In the genomic region with DNA sequence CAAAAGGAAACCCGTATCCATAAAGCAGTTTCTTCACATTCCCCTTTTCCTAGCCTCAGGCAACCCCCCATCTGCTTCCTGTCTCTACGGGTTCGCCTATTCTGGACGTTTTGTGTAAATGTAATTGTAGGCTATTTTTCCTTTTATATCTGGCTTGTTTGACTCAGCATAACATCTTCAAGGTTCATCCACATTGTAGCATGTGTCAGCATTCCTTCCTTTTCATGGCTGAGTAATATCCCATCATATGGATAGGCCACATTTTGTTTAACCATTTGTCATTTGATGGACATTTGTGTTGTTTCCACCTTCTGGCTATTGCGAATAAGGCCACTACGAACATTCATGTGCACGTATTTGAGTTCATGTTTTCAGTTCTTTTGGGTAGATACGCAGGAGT, we compare ENCODE assay signal across 31 cellular contexts. TPM values are rescaled to one million over a fixed set of nuclear protein-coding genes. Genes with fewer than 3 reads are reported as not detected.
"Had no signal": no experiment of that assay in that cellular context is flagged by ENCODE, and none has a peak within 500 bp of the region (broad histone marks: within the 10 kb centered on the region; RNA-seq: fewer than 3 reads in every experiment).

No MANE protein-coding gene starts in this region.

- H3K36me3 ChIP-seq: adrenal gland, cardiac muscle cell, colonic mucosa, esophagus squamous epithelium, gastroesophageal sphincter, heart right ventricle had no signal

- H3K27me3 ChIP-seq: adrenal gland, body of pancreas, cardiac muscle cell, colonic mucosa had no signal

- H3K9me3 ChIP-seq: adrenal gland, body of pancreas, colonic mucosa, esophagus squamous epithelium, heart right ventricle had no signal

- DNase-seq: activated CD4-positive, alpha-beta T cell treated with anti-CD3 and anti-CD28 coated beads for 1 hour; activated CD4-positive, alpha-beta T cell treated with anti-CD3 and anti-CD28 coated beads for 4 hours; activated CD4-positive, alpha-beta T cell treated with anti-CD3 and anti-CD28 coated beads, Interleukin-2, amount 10 ng/mL, durations not matched to agents 7 days and 5 days; activated CD4-positive, alpha-beta T cell treated with anti-CD3 and anti-CD28 coated beads, Interleukin-2, amount 50 U/mL, for 4 hours; activated CD8-positive, alpha-beta memory T cell treated with anti-CD3 and anti-CD28 coated beads for 24 hours; activated CD8-positive, alpha-beta T cell treated with anti-CD3 and anti-CD28 coated beads for 36 hours; activated effector memory CD4-positive, alpha-beta T cell treated with Interleukin-2 at 50 U/mL for 16 hours; activated gamma-delta T cell treated with Interleukin-2 at 50 U/mL for 16 hours; activated naive CD4-positive, alpha-beta T cell treated with anti-CD3 and anti-CD28 coated beads for 36 hours; activated naive CD8-positive, alpha-beta T cell treated with anti-CD3 and anti-CD28 coated beads for 36 hours; activated naive CD8-positive, alpha-beta T cell treated with anti-CD3 and anti-CD28 coated beads, Interleukin-2, amount 50 U/mL, for 24 hours; activated T-cell treated with anti-CD3 and anti-CD28 coated beads, Interleukin-2, amount 50 U/mL, for 4 hours; adrenal gland; amygdala; body of pancreas; central memory CD4-positive, alpha-beta T cell; cerebellar nuclear complex; colonic mucosa; effector CD8-positive, alpha-beta T cell; esophagus squamous epithelium; foreskin melanocyte; heart right ventricle; T-helper 2 cell had no signal

- H3K4me1 ChIP-seq: adrenal gland, body of pancreas, colonic mucosa, esophagus squamous epithelium, gastroesophageal sphincter had no signal

- H3K4me3 ChIP-seq: adrenal gland, body of pancreas, cardiac muscle cell, colonic mucosa, esophagus squamous epithelium, gastroesophageal sphincter, heart right ventricle had no signal

- FAIRE-seq: endometrium, TTC549 had no signal

- H3K27ac ChIP-seq: adrenal gland, body of pancreas, cardiac muscle cell, colonic mucosa, esophagus squamous epithelium, gastroesophageal sphincter, heart right ventricle, VCaP had no signal

- ATAC-seq: activated CD8-positive, alpha-beta T cell treated with anti-CD3 and anti-CD28 coated beads for 36 hours; activated naive CD8-positive, alpha-beta T cell treated with anti-CD3 and anti-CD28 coated beads, Interleukin-2, amount 50 U/mL, for 24 hours; activated T-cell treated with anti-CD3 and anti-CD28 coated beads, Interleukin-2, amount 50 U/mL, for 4 hours; activated T-helper 17 cell treated with anti-CD3 and anti-CD28 coated beads, Interleukin-2, amount 50 U/mL, for 72 hours; body of pancreas; gastroesophageal sphincter; heart right ventricle; WTC11 had no signal

RNA-seq across cellular contexts. Expression of a gene that starts 54.6 kb away (rescaled TPM):
- total RNA-seq: activated CD4-positive, alpha-beta T cell treated with anti-CD3 and anti-CD28 coated beads, Interleukin-2, amount 10 ng/mL, durations not matched to agents 7 days and 5 days; activated CD8-positive, alpha-beta T cell treated with anti-CD3 and anti-CD28 coated beads for 36 hours; activated naive CD4-positive, alpha-beta T cell treated with anti-CD3 and anti-CD28 coated beads for 36 hours; activated naive CD8-positive, alpha-beta T cell treated with anti-CD3 and anti-CD28 coated beads for 36 hours; activated T-cell treated with anti-CD3 and anti-CD28 coated beads, Interleukin-2, amount 50 U/mL, for 4 hours; activated T-helper 17 cell treated with anti-CD3 and anti-CD28 coated beads, Interleukin-2, amount 50 U/mL, for 72 hours; T-helper 1 cell treated with Interleukin-12 subunit alpha and Interleukin-12 subunit beta and Interleukin-4 antibody, amounts not matched to agents 30 ng/mL and 1 ng/mL, for 36 hours had no signal
